In the genomic region with DNA sequence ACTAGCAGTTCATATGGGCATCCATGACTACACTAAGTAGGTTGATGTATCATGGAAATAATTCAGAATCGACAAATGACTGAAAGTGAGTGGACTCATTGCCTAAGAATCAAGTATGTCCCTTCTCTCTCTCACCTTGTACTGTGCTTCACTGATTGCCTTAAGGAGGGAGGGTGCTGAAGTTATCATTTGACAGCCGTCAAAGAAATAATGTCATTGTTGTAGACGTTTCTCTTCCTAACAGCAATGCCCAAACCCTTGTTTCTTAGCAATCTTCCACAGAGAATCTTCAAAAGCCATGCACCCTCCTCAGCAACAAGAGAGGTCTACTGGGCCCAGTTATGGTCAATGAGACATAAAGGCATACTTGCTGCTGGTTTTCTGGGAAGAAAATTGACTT, we compare ENCODE assay signal across 36 cellular contexts.
"Had no signal": no experiment of that assay in that cellular context is flagged by ENCODE, and none has a peak within 500 bp of the region (broad histone marks: within the 10 kb centered on the region; RNA-seq: fewer than 3 reads in every experiment).

No MANE protein-coding gene starts in this region.

- H3K4me3 ChIP-seq: MG63 had no signal

- H3K27me3 ChIP-seq: MG63 had no signal

- H3K9me3 ChIP-seq: MG63 had no signal

- H3K36me3 ChIP-seq: MG63 had no signal

- DNase-seq: Karpas-422, Kasumi-1, MG63, MM.1S, MV-4-11, NCI-H1048, NCI-H1092, NCI-H1092 treated with DMSO at 0.1 percent for 48 hours, NCI-H1105, NCI-H1105 treated with DMSO at 0.1 percent for 48 hours, NCI-H1417, NCI-H1417 treated with DMSO at 0.1 percent for 48 hours, NCI-H1436, NCI-H1436 treated with DMSO at 0.1 percent for 48 hours, NCI-H146, NCI-H1694, NCI-H1694 treated with DMSO at 0.1 percent for 48 hours, NCI-H187, NCI-H187 treated with DMSO at 0.1 percent for 48 hours, NCI-H1930, NCI-H2029, NCI-H2029 treated with DMSO at 0.1 percent for 48 hours, NCI-H2081, NCI-H2081 treated with DMSO at 0.1 percent for 48 hours, NCI-H2107, NCI-H2171, NCI-H2171 treated with DMSO at 0.1 percent for 48 hours, NCI-H2227 treated with DMSO at 0.1 percent for 48 hours, NCI-H226, NCI-H345, NCI-H446, NCI-H446 treated with DMSO at 0.1 percent for 48 hours, NCI-H510A, NCI-H510A treated with DMSO at 0.1 percent for 48 hours, NCI-H524, NCI-H524 treated with DMSO at 0.1 percent for 48 hours had no signal
